ENCODE assay signal across 8 cellular contexts in genomic region chr5:142024771-142025304, GRCh38. TPM values are rescaled to one million over a fixed set of nuclear protein-coding genes. Genes with fewer than 3 reads are reported as not detected.
DNase-seq lines count a peak whose midpoint lies in the region; ATAC-seq and TF ChIP-seq lines count a peak whose summit lies in the region.

No MANE protein-coding gene starts in this region.

- H3K4me3 ChIP-seq in GM12875 (ENCODE audit: low read depth, low read length): peak overlapping the region; percentile 3
- H3K4me3 ChIP-seq in parathyroid adenoma (ENCODE audit: low read depth, low read length): peak overlapping the region; percentile 51
- peak overlapping the region; percentile 51 to 55 for H3K4me3 ChIP-seq in tibial artery

- ATAC-seq in HG02759 (IDR thresholded peaks at IDR 0.05; ENCODE audit: unreplicated experiment): peak; percentile 100
- peak; percentile 100 for ATAC-seq in activated naive CD8-positive, alpha-beta T cell treated with anti-CD3 and anti-CD28 coated beads, Interleukin-2, amount 50 U/mL, for 24 hours

- no peaks in the 10 kb centered on the region for H3K27me3 Mint-ChIP-seq in activated naive CD8-positive, alpha-beta T cell treated with anti-CD3 and anti-CD28 coated beads, Interleukin-2, amount 50 U/mL, for 24 hours

- peak overlapping the region; percentile 95 for H3K27ac Mint-ChIP-seq in activated naive CD8-positive, alpha-beta T cell treated with anti-CD3 and anti-CD28 coated beads, Interleukin-2, amount 50 U/mL, for 24 hours

- H3K27me3 ChIP-seq in parathyroid adenoma (ENCODE audit: control insufficient read depth, insufficient read depth, low read length) (no peaks in the 10 kb centered on the region), tibial artery (no peaks in the 10 kb centered on the region)

- no peak overlapping the region for H3K9ac ChIP-seq in parathyroid adenoma

- TF ChIP-seq CTCF in GM12875 (IDR thresholded peaks at IDR 0.05; ENCODE audit: borderline replicate concordance, insufficient read depth, low read depth, low read length) (no peak), parathyroid adenoma (IDR thresholded peaks at IDR 0.05) (no peak), tibial artery (IDR thresholded peaks at IDR 0.05) (no peak)

- DNase-seq in NCI-H128 (lab: John Stamatoyannopoulos, UW; ENCODE audit: unreplicated experiment): peak; percentile 48
- DNase-seq in SW 1271 (lab: John Stamatoyannopoulos, UW): peak; percentile 87 to 94
- peak; percentile 86 for DNase-seq in activated naive CD8-positive, alpha-beta T cell treated with anti-CD3 and anti-CD28 coated beads, Interleukin-2, amount 50 U/mL, for 24 hours
- DNase-seq in cardiac septum (ENCODE audit: low spot score): peak; percentile 96
- DNase-seq in tibial artery: peak; percentile 86 to 92

- H3K36me3 Mint-ChIP-seq in activated naive CD8-positive, alpha-beta T cell treated with anti-CD3 and anti-CD28 coated beads, Interleukin-2, amount 50 U/mL, for 24 hours (ENCODE audit: low read depth): peaks cover 5% of the 10 kb centered on the region

- peak overlapping the region; percentile 93 for H3K27ac ChIP-seq in parathyroid adenoma
- H3K27ac ChIP-seq in tibial artery: peak overlapping the region; percentile 74 to 90

- H3K36me3 ChIP-seq in parathyroid adenoma (ENCODE audit: control insufficient read depth, insufficient read depth, low read length): no peaks in the 10 kb centered on the region
- H3K36me3 ChIP-seq in tibial artery: no peaks in the 10 kb centered on the region

- H3K4me1 ChIP-seq in parathyroid adenoma (peaks cover 5% of the 10 kb centered on the region), tibial artery (peaks cover 0 to 8% (median 1%) of the 10 kb centered on the region in 4 donors)

- intact Hi-C loops in cardiac septum (cut with DNase I): no loop called here
- intact Hi-C loops in tibial artery (cut with DNase I; ENCODE audit: low total_unique reads): no loop called here

- peak overlapping the region; percentile 97 for H2AFZ ChIP-seq in parathyroid adenoma

- H3K4me1 Mint-ChIP-seq in activated naive CD8-positive, alpha-beta T cell treated with anti-CD3 and anti-CD28 coated beads, Interleukin-2, amount 50 U/mL, for 24 hours: peaks cover 30% of the 10 kb centered on the region

- H3K4me2 ChIP-seq in parathyroid adenoma (ENCODE audit: low read length): peak overlapping the region; percentile 43

- H3K9me3 ChIP-seq in parathyroid adenoma (ENCODE audit: control insufficient read depth, low read length) (no peaks in the 10 kb centered on the region), tibial artery (no peaks in the 10 kb centered on the region)

- peak overlapping the region; percentile 82 for H3K4me3 Mint-ChIP-seq in activated naive CD8-positive, alpha-beta T cell treated with anti-CD3 and anti-CD28 coated beads, Interleukin-2, amount 50 U/mL, for 24 hours

- H3K79me2 ChIP-seq in parathyroid adenoma: no peaks in the 10 kb centered on the region

- peaks cover 5% of the 10 kb centered on the region for H3K9me3 Mint-ChIP-seq in activated naive CD8-positive, alpha-beta T cell treated with anti-CD3 and anti-CD28 coated beads, Interleukin-2, amount 50 U/mL, for 24 hours

RNA-seq across cellular contexts. Expression of gene GNPDA1, which starts 12.0 kb away (rescaled TPM):
- 17.3 TPM for total RNA-seq in cardiac septum

RNA-seq across cellular contexts. Expression of gene RNF14, which starts 55.9 kb away (rescaled TPM):
- 104 TPM for total RNA-seq in cardiac septum

Comparison
In these comparisons a context has a peak if more than half of its experiments do, and no peak if none do; other contexts are left out.
1. Peak in every context shown above with its lines: DNase-seq, ATAC-seq, H3K4me3 ChIP-seq and H3K27ac ChIP-seq.
2. H3K4me3 ChIP-seq: peak in every context shown above with its lines; median percentile 53 in tibial artery; 51 in parathyroid adenoma; 3 in GM12875.